In genomic region chr17:11928436-11928835, GRCh38 we compare ENCODE assay signal across 16 cellular contexts.
DNase-seq lines count a peak whose midpoint lies in the region; TF ChIP-seq lines count a peak whose summit lies in the region.
"Had no signal": no experiment of that assay in that cellular context is flagged by ENCODE, and none has a peak within 500 bp of the region (broad histone marks: within the 10 kb centered on the region; RNA-seq: fewer than 3 reads in every experiment).

No MANE protein-coding gene starts in this region.

- POLR2A ChIA-PET in A673 (lab: Charles Lee; ENCODE audit: low non-redundant PET): interaction anchor here (0.8 kb wide), 1 partner anchor 347 kb away, joined by 3 read pairs; no protein-coding TSS in a partner anchor
- POLR2A ChIA-PET in activated CD4-positive, alpha-beta memory T cell treated with anti-CD3 and anti-CD28 coated beads, Interleukin-2, amount 10 ng/mL, durations not matched to agents 7 days and 5 days (lab: Charles Lee): no interaction called here

- H3K27ac Mint-ChIP-seq in activated CD4-positive, alpha-beta memory T cell treated with anti-CD3 and anti-CD28 coated beads, Interleukin-2, amount 10 ng/mL, durations not matched to agents 7 days and 5 days: no peak overlapping the region
- H3K27ac Mint-ChIP-seq: HFFc6 had no signal

- H3K27me3 ChIP-seq in A673 (replicated peaks; ENCODE audit: insufficient read depth, low read depth, low read length, poor library complexity): no peaks in the 10 kb centered on the region

- TF ChIP-seq CTCF in A673 (conservative IDR thresholded peaks at IDR 0.05; ENCODE audit: low read depth, low read length): no peak
- TF ChIP-seq CTCF in LNCaP clone FGC (IDR thresholded peaks at IDR 0.05; ENCODE audit: control insufficient read depth, extremely low read depth, insufficient read depth): no peak
- TF ChIP-seq CTCF in VCaP (conservative IDR thresholded peaks at IDR 0.05): no peak

- DNase-seq in A673 (ENCODE audit: low spot score) (peak; percentile 22), LNCaP clone FGC (ENCODE audit: low read depth) (peak; percentile 6), erythroblast (lab: John Stamatoyannopoulos, UW) (peak; percentile 43 to 60), cerebellar nuclear complex (lab: John Stamatoyannopoulos, UW) (no peak), NCI-H146 treated with DMSO at 0.1 percent for 48 hours (lab: John Stamatoyannopoulos, UW; ENCODE audit: unreplicated experiment) (no peak), SW 1271 (lab: John Stamatoyannopoulos, UW) (no peak)
- no peak for DNase-seq in activated CD4-positive, alpha-beta memory T cell treated with anti-CD3 and anti-CD28 coated beads, Interleukin-2, amount 10 ng/mL, durations not matched to agents 7 days and 5 days
- DNase-seq: CD4-positive, CD25-positive, alpha-beta regulatory T cell; DMS79; GDM1; HFFc6; NCI-H1092 treated with DMSO at 0.1 percent for 48 hours; NCI-H187 treated with DMSO at 0.1 percent for 48 hours; NCI-H446; Right ventricle myocardium superior had no signal

- CTCF ChIA-PET in A673 (lab: Charles Lee): interaction anchor here (1.6 kb wide), 1 partner anchor 1053 kb away, joined by 5 read pairs; no protein-coding TSS in a partner anchor
- CTCF ChIA-PET in activated CD4-positive, alpha-beta memory T cell treated with anti-CD3 and anti-CD28 coated beads, Interleukin-2, amount 10 ng/mL, durations not matched to agents 7 days and 5 days (lab: Charles Lee): no interaction called here

- H3K9me3 ChIP-seq in A673 (ENCODE audit: low read depth, low read length, poor library complexity, severe bottlenecking): no peaks in the 10 kb centered on the region

- TF ChIP-seq POLR2A in erythroblast (IDR thresholded peaks at IDR 0.05; ENCODE audit: low read length): no peak

- H3K4me1 ChIP-seq in A673 (ENCODE audit: insufficient read depth, low read length, poor library complexity, severe bottlenecking): peaks cover 5% of the 10 kb centered on the region

- no peaks in the 10 kb centered on the region for H3K36me3 ChIP-seq in A673 (ENCODE audit: insufficient read depth, low read length, poor library complexity, severe bottlenecking)

- BruUV-seq in A673 (replicated peaks; lab: Mats Ljungman, UMichigan): no TSS peak

- no peaks in the 10 kb centered on the region for H3K36me3 Mint-ChIP-seq in activated CD4-positive, alpha-beta memory T cell treated with anti-CD3 and anti-CD28 coated beads, Interleukin-2, amount 10 ng/mL, durations not matched to agents 7 days and 5 days (ENCODE audit: low read depth)
- H3K36me3 Mint-ChIP-seq: CD4-positive, CD25-positive, alpha-beta regulatory T cell had no signal

- H3K27ac ChIP-seq in A673 (ENCODE audit: low read depth, low read length, poor library complexity, severe bottlenecking) (no peak overlapping the region), VCaP (peak overlapping the region; percentile 24)

- H3K4me3 Mint-ChIP-seq in activated CD4-positive, alpha-beta memory T cell treated with anti-CD3 and anti-CD28 coated beads, Interleukin-2, amount 10 ng/mL, durations not matched to agents 7 days and 5 days: no peak overlapping the region
- H3K4me3 Mint-ChIP-seq: CD4-positive, CD25-positive, alpha-beta regulatory T cell; HFFc6 had no signal

- H3K9me3 Mint-ChIP-seq in activated CD4-positive, alpha-beta memory T cell treated with anti-CD3 and anti-CD28 coated beads, Interleukin-2, amount 10 ng/mL, durations not matched to agents 7 days and 5 days: no peaks in the 10 kb centered on the region

- no peaks in the 10 kb centered on the region for H3K4me1 Mint-ChIP-seq in activated CD4-positive, alpha-beta memory T cell treated with anti-CD3 and anti-CD28 coated beads, Interleukin-2, amount 10 ng/mL, durations not matched to agents 7 days and 5 days

- H3K27me3 Mint-ChIP-seq in activated CD4-positive, alpha-beta memory T cell treated with anti-CD3 and anti-CD28 coated beads, Interleukin-2, amount 10 ng/mL, durations not matched to agents 7 days and 5 days: no peaks in the 10 kb centered on the region
- H3K27me3 Mint-ChIP-seq: CD4-positive, CD25-positive, alpha-beta regulatory T cell had no signal

- intact Hi-C loops in A673 (cut with micrococcal nuclease; ENCODE audit: unreplicated experiment): no loop called here

- H3K4me3 ChIP-seq in A673 (ENCODE audit: low read depth, low read length, poor library complexity, severe bottlenecking) (no peak overlapping the region), LNCaP clone FGC (ENCODE audit: low read depth, low read length) (no peak overlapping the region)

Comparison
In these comparisons a context has a peak if more than half of its experiments do, and no peak if none do; other contexts are left out.
1. DNase-seq: peak in A673 (single experiment), LNCaP clone FGC (single experiment) and erythroblast (2 of 2); none in cerebellar nuclear complex (0 of 2), activated CD4-positive, alpha-beta memory T cell treated with anti-CD3 and anti-CD28 coated beads, Interleukin-2, amount 10 ng/mL, durations not matched to agents 7 days and 5 days (single experiment), NCI-H146 treated with DMSO at 0.1 percent for 48 hours (single experiment) and SW 1271 (0 of 2).